In the genomic region with DNA sequence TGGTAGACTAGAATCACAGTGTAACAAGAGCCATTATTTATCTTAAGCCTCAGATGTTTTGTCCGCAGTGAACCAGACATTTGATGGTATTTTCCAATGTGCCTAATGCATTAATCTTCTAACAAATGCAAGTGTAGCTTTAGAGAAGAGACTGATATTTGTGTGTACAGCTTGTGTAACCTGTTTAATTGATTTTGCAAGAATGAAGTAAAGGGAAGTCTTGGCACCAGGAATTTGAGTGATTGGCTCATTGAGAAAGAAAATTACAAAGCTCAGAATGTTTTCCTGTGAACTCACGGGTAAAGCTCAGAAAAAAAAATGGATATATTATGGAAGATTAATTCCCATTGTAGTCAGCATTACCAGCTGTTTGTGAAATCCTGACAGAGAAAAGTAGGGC, we compare ENCODE assay signal across 27 cellular contexts.
"Had no signal": no experiment of that assay in that cellular context is flagged by ENCODE, and none has a peak within 500 bp of the region (broad histone marks: within the 10 kb centered on the region; RNA-seq: fewer than 3 reads in every experiment).

No MANE protein-coding gene starts in this region.

- H3K4me1 ChIP-seq: colonic mucosa, esophagus muscularis mucosa, prostate gland, testis, vagina had no signal

- H3K9me3 Mint-ChIP-seq: activated naive CD8-positive, alpha-beta T cell treated with anti-CD3 and anti-CD28 coated beads for 36 hours; central memory CD8-positive, alpha-beta T cell; effector memory CD8-positive, alpha-beta T cell; immature natural killer cell; natural killer cell; stimulated activated naive B cell treated with anti-CD40 and anti-IgM and Interleukin-4, amounts not matched to agents 10 μg/mL and 1 μg/mL and 100 μg/mL, for 72 hours had no signal

- H3K27me3 ChIP-seq: colonic mucosa, dorsolateral prefrontal cortex, esophagus muscularis mucosa, hepatocyte, ovary, testis, vagina had no signal

- H3K4me3 Mint-ChIP-seq: activated naive CD8-positive, alpha-beta T cell treated with anti-CD3 and anti-CD28 coated beads for 36 hours; central memory CD8-positive, alpha-beta T cell; effector memory CD8-positive, alpha-beta T cell; immature natural killer cell; natural killer cell; stimulated activated naive B cell treated with anti-CD40 and anti-IgM and Interleukin-4, amounts not matched to agents 10 μg/mL and 1 μg/mL and 100 μg/mL, for 72 hours had no signal

- H3K27ac Mint-ChIP-seq: activated naive CD8-positive, alpha-beta T cell treated with anti-CD3 and anti-CD28 coated beads for 36 hours; effector memory CD8-positive, alpha-beta T cell; immature natural killer cell; natural killer cell; stimulated activated naive B cell treated with anti-CD40 and anti-IgM and Interleukin-4, amounts not matched to agents 10 μg/mL and 1 μg/mL and 100 μg/mL, for 72 hours had no signal

- H3K4me3 ChIP-seq: colonic mucosa, dorsolateral prefrontal cortex, esophagus muscularis mucosa, hepatocyte, left lung, ovary, prostate gland, testis, vagina had no signal

- ATAC-seq: effector memory CD8-positive, alpha-beta T cell; left lung; natural killer cell; stimulated activated naive B cell treated with anti-CD40 and anti-IgM and Interleukin-4, amounts not matched to agents 10 μg/mL and 1 μg/mL and 100 μg/mL, for 72 hours had no signal

- H3K4me2 ChIP-seq: hepatocyte had no signal

- H2AFZ ChIP-seq: hepatocyte had no signal

- H3K4me1 Mint-ChIP-seq: central memory CD8-positive, alpha-beta T cell; stimulated activated naive B cell treated with anti-CD40 and anti-IgM and Interleukin-4, amounts not matched to agents 10 μg/mL and 1 μg/mL and 100 μg/mL, for 72 hours had no signal

- H3K36me3 Mint-ChIP-seq: activated naive CD8-positive, alpha-beta T cell treated with anti-CD3 and anti-CD28 coated beads for 36 hours; immature natural killer cell; natural killer cell; stimulated activated naive B cell treated with anti-CD40 and anti-IgM and Interleukin-4, amounts not matched to agents 10 μg/mL and 1 μg/mL and 100 μg/mL, for 72 hours had no signal

- FAIRE-seq: astrocyte, frontal cortex had no signal

- H3K79me2 ChIP-seq: hepatocyte had no signal

- H3K9me3 ChIP-seq: colonic mucosa, esophagus muscularis mucosa, left lung, ovary, prostate gland, testis, vagina had no signal

- H3K36me3 ChIP-seq: colonic mucosa, esophagus muscularis mucosa, left lung, ovary, prostate gland, vagina had no signal

- H3K27ac ChIP-seq: colonic mucosa, dorsolateral prefrontal cortex, esophagus muscularis mucosa, hepatocyte, left lung, ovary, testis, vagina had no signal

- DNase-seq: activated CD4-positive, alpha-beta T cell treated with anti-CD3 and anti-CD28 coated beads for 4 hours; activated CD4-positive, alpha-beta T cell treated with anti-CD3 and anti-CD28 coated beads, Interleukin-2, amount 50 U/mL, for 48 hours; activated CD4-positive, CD25-positive, alpha-beta regulatory T cell; activated naive CD4-positive, alpha-beta T cell treated with Interleukin-2 at 50 U/mL for 16 hours; activated naive CD8-positive, alpha-beta T cell treated with anti-CD3 and anti-CD28 coated beads for 36 hours; activated T-cell treated with anti-CD3 and anti-CD28 coated beads, Interleukin-2, amount 50 U/mL, for 48 hours; colonic mucosa; dorsolateral prefrontal cortex; effector memory CD8-positive, alpha-beta T cell; glutamatergic neuron; immature natural killer cell; left lung; midbrain; natural killer cell; ovary; stimulated activated CD4-positive, alpha-beta T cell treated with anti-CD3 and anti-CD28 coated beads, Interleukin-2, amount 100 ng/mL, for 48 hours; stimulated activated CD8-positive, alpha-beta memory T cell treated with anti-CD3 and anti-CD28 coated beads, Interleukin-4, amount 100 ng/mL, for 48 hours; stimulated activated naive B cell treated with anti-CD40 and anti-IgM and Interleukin-4, amounts not matched to agents 10 μg/mL and 1 μg/mL and 100 μg/mL, for 72 hours; testis; trophoblast cell had no signal
